Comparison of ENCODE assay signal across 1 cellular context in genomic region chr17:80650339-80650672, GRCh38.
TF ChIP-seq lines count a peak whose summit lies in the region.

No MANE protein-coding gene starts in this region.

TF ChIP-seq in SK-N-SH treated with all-trans-retinoic acid at 6 μM for 48 hours, 23 proteins besides CTCF, POLR2A, EP300 and RAD21 (continued from another document):
- no peak for TF ChIP-seq POU6F1 (CRISPR knock-in tag; IDR thresholded peaks at IDR 0.05; ENCODE audit: borderline replicate concordance, low read depth)
- TF ChIP-seq TOX (CRISPR knock-in tag; IDR thresholded peaks at IDR 0.05; ENCODE audit: borderline replicate concordance), result no peak
- no peak for TF ChIP-seq SNAI2 (CRISPR knock-in tag; IDR thresholded peaks at IDR 0.05)
- no peak for TF ChIP-seq ZNF70 (CRISPR knock-in tag; IDR thresholded peaks at IDR 0.05)
- no peak for TF ChIP-seq BACH2 (CRISPR knock-in tag; IDR thresholded peaks at IDR 0.05; ENCODE audit: borderline replicate concordance)
- no peak for TF ChIP-seq ZFP3 (CRISPR knock-in tag; IDR thresholded peaks at IDR 0.05)
- TF ChIP-seq CSRNP3 (CRISPR knock-in tag; IDR thresholded peaks at IDR 0.05), result no peak
- TF ChIP-seq ZNF8 (CRISPR knock-in tag; IDR thresholded peaks at IDR 0.05), result no peak
- no peak for TF ChIP-seq ZFP30 (CRISPR knock-in tag; IDR thresholded peaks at IDR 0.05)
- no peak for TF ChIP-seq OSR1 (CRISPR knock-in tag; IDR thresholded peaks at IDR 0.05)
- no peak for TF ChIP-seq ISL1 (CRISPR knock-in tag; IDR thresholded peaks at IDR 0.05)
- no peak for TF ChIP-seq RARB (CRISPR knock-in tag; IDR thresholded peaks at IDR 0.05)
TF ChIP-seq in SK-N-SH treated with all-trans-retinoic acid at 6 μM for 48 hours: peak in this region for 0.
